In genomic region chr10:118046491-118047362, GRCh38 we compare ENCODE assay signal across 8 cellular contexts. TPM values are rescaled to one million over a fixed set of nuclear protein-coding genes. Genes with fewer than 3 reads are reported as not detected.
DNase-seq lines count a peak whose midpoint lies in the region; ATAC-seq, FAIRE-seq and TF ChIP-seq lines count a peak whose summit lies in the region.

TSS of gene RAB11FIP2 (minus strand) at chr10:118046941. CDS start at chr10:118046163, 778 bp downstream.

- H3K27ac ChIP-seq in pancreas: peak within 1 kb of the TSS; percentile 72 to 93 (median 85)
- H3K27ac ChIP-seq in thyroid gland: peak within 1 kb of the TSS; percentile 83 to 94 (median 87)

- TF ChIP-seq POLR2A in GM10847 (IDR thresholded peaks at IDR 0.05; ENCODE audit: extremely low read depth, insufficient read length) (peak; percentile 85), thyroid gland (IDR thresholded peaks at IDR 0.05) (peak in 1 of 2 donors; percentile 86)

- H3K36me3 ChIP-seq in pancreas (no peaks in the 10 kb centered on the region), thyroid gland (no peaks in the 10 kb centered on the region)

- no peaks in the 10 kb centered on the region for H3K27me3 Mint-ChIP-seq in HFFc6 (ENCODE audit: insufficient read depth)
- H3K27me3 Mint-ChIP-seq in activated naive CD8-positive, alpha-beta T cell treated with anti-CD3 and anti-CD28 coated beads for 36 hours: no peaks in the 10 kb centered on the region

- TF ChIP-seq CTCF in HFFc6 (IDR thresholded peaks at IDR 0.05) (peak; percentile 53), pancreas (IDR thresholded peaks at IDR 0.05) (no peak), thyroid gland (IDR thresholded peaks at IDR 0.05) (peak in 2 of 6 experiments; percentile 0 to 7)

- H3K4me3 ChIP-seq in pancreas (peak within 1 kb of the TSS; percentile 79 to 94 (median 82)), thyroid gland (replicated peaks in 1 of 3) (peak within 1 kb of the TSS; percentile 86 to 97 (median 86))

- intact Hi-C loops in Right ventricle myocardium inferior (cut with DNase I): loop anchor here (5.0 to 10.0 kb wide), 3 partner anchors 71 to 672 kb away; partner anchors contain the start of gene PDZD8
- intact Hi-C loops in pancreas (cut with DNase I): no loop called here
- intact Hi-C loops in thyroid gland (cut with DNase I): no loop called here

- H3K27ac Mint-ChIP-seq in HFFc6: peak within 1 kb of the TSS; percentile 90
- H3K27ac Mint-ChIP-seq in activated naive CD8-positive, alpha-beta T cell treated with anti-CD3 and anti-CD28 coated beads for 36 hours: peak within 1 kb of the TSS; percentile 83

- H3K4me1 ChIP-seq in pancreas (peaks cover 29 to 40% (median 38%) of the 10 kb centered on the region in 3 donors), thyroid gland (peaks cover 30 to 38% of the 10 kb centered on the region in 2 donors)

- H3K27me3 ChIP-seq in pancreas (no peaks in the 10 kb centered on the region), thyroid gland (no peaks in the 10 kb centered on the region)

- no peaks in the 10 kb centered on the region for H3K36me3 Mint-ChIP-seq in HFFc6 (ENCODE audit: low read depth)
- no peaks in the 10 kb centered on the region for H3K36me3 Mint-ChIP-seq in activated naive CD8-positive, alpha-beta T cell treated with anti-CD3 and anti-CD28 coated beads for 36 hours

- no peak for FAIRE-seq in pancreas (lab: Jason Lieb, UNC)

- 1 to 2% methylated on average over 53 to 80 of the region's 80 CpGs for WGBS in pancreas, 2 donors
- WGBS in thyroid gland, 2 donors: 3 to 4% methylated on average over 5 to 15 of the region's 80 CpGs

- H3K9me3 Mint-ChIP-seq in HFFc6: no peaks in the 10 kb centered on the region
- no peaks in the 10 kb centered on the region for H3K9me3 Mint-ChIP-seq in activated naive CD8-positive, alpha-beta T cell treated with anti-CD3 and anti-CD28 coated beads for 36 hours

- ATAC-seq in Right ventricle myocardium inferior (peak; percentile 95), pancreas (peak; percentile 91 to 97 (median 94))

- H3K9me3 ChIP-seq in pancreas: no peaks in the 10 kb centered on the region
- no peaks in the 10 kb centered on the region for H3K9me3 ChIP-seq in thyroid gland

- H3K4me3 Mint-ChIP-seq in HFFc6: peak within 1 kb of the TSS; percentile 98
- peak within 1 kb of the TSS; percentile 89 for H3K4me3 Mint-ChIP-seq in activated naive CD8-positive, alpha-beta T cell treated with anti-CD3 and anti-CD28 coated beads for 36 hours

- DNase-seq in HFFc6: peak; percentile 91
- DNase-seq in MV-4-11 (lab: John Stamatoyannopoulos, UW): peak; percentile 86
- peak; percentile 83 for DNase-seq in SKM-1 treated with dmso at 0.1 percent for 144 hours (lab: John Stamatoyannopoulos, UW; ENCODE audit: unreplicated experiment)
- peak; percentile 93 for DNase-seq in activated naive CD8-positive, alpha-beta T cell treated with anti-CD3 and anti-CD28 coated beads for 36 hours
- peak; percentile 98 for DNase-seq in Right ventricle myocardium inferior (ENCODE audit: missing footprints)
- DNase-seq in pancreas: peak; percentile 96 to 99 (median 98)
- peak; percentile 98 for DNase-seq in thyroid gland

- peaks cover 50% of the 10 kb centered on the region for H3K4me1 Mint-ChIP-seq in HFFc6 (ENCODE audit: low read depth)
- H3K4me1 Mint-ChIP-seq in activated naive CD8-positive, alpha-beta T cell treated with anti-CD3 and anti-CD28 coated beads for 36 hours: peaks cover 26% of the 10 kb centered on the region

RNA-seq across cellular contexts. Expression of gene RAB11FIP2, which starts in this region (rescaled TPM):
- total RNA-seq in HFFc6 (2021; fragmentation: NEBNext Ultra II Directional; extraction: Animal tissue kit (Norgen Biotek cat#: 25700)): 10 to 100 TPM; 13.3 to 16.4 (median 16.2) TPM
- total RNA-seq in activated naive CD8-positive, alpha-beta T cell treated with anti-CD3 and anti-CD28 coated beads for 36 hours: 1 to 10 TPM; 8.5 to 9.9 TPM
- total RNA-seq in Right ventricle myocardium inferior (12.8 TPM), pancreas (10 to 100 TPM in 1 of 6 donors, 1 to 10 TPM in 5; 6.4 to 13.1 (median 7.0) TPM), thyroid gland (10 to 100 TPM; 27.4 to 52.9 (median 39.8) TPM)
- 1 to 10 TPM; 1.4 to 4.0 TPM for polyA plus RNA-seq in pancreas

Comparison
In these comparisons a context has a peak if more than half of its experiments do, and no peak if none do; other contexts are left out.
1. Peak in every context shown above with its lines: DNase-seq, ATAC-seq, H3K4me3 ChIP-seq and H3K27ac ChIP-seq.